In the genomic region with DNA sequence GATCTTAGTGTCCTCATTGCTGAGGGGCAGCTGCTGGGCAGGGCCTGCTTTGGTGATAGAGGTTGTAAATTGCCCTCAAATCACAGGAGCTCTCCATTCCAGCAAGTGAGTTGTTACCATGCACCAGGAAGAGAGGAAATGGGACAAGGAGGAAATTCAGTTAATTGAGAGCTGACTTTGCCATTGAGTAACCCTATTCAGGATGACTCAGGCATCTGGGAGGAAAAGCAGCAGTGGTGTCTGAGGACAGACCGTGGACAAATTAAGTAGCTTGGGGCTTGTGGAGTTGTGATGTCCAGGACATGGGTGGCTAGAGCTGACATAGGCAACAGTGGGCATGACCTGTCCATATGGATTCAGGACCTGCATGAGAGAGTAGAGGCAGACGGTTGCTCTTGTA, we compare ENCODE assay signal across 1 cellular context.
TF ChIP-seq lines count a peak whose summit lies in the region.

No MANE protein-coding gene starts in this region.

TF ChIP-seq in SK-N-SH, 30 proteins besides CTCF, POLR2A, EP300 and RAD21:
- TF ChIP-seq ELF1 (IDR thresholded peaks at IDR 0.05) (no peak), FOSL2 (IDR thresholded peaks at IDR 0.05; ENCODE audit: borderline replicate concordance, low read depth) (peak; percentile 41; the same call in 1 of the 2 replicates)
TF ChIP-seq in SK-N-SH: peak in this region for 1.
